17 cellular contexts compared by ENCODE assay signal in genomic region chr18:6374340-6374739, GRCh38. TPM values are rescaled to one million over a fixed set of nuclear protein-coding genes. Genes with fewer than 3 reads are reported as not detected.
"Had no signal": no experiment of that assay in that cellular context is flagged by ENCODE, and none has a peak within 500 bp of the region (broad histone marks: within the 10 kb centered on the region; RNA-seq: fewer than 3 reads in every experiment).

No MANE protein-coding gene starts in this region.

- DNase-seq: activated B cell treated with CpG ODN at 0.5 μM for 24 hours; activated CD4-positive, alpha-beta memory T cell treated with anti-CD3 and anti-CD28 coated beads, Interleukin-2, amount 10 ng/mL, durations not matched to agents 7 days and 5 days; activated CD4-positive, alpha-beta T cell treated with anti-CD3 and anti-CD28 coated beads for 48 hours; activated CD8-positive, alpha-beta memory T cell treated with anti-CD3 and anti-CD28 coated beads, Interleukin-2, amount 10 ng/mL, durations not matched to agents 7 days and 5 days; effector CD4-positive, alpha-beta T cell; gastrocnemius medialis; head of caudate nucleus; immature natural killer cell; kidney glomerular epithelial cell; lower lobe of right lung; natural killer cell; pancreas; stimulated activated CD4-positive, alpha-beta T cell treated with anti-CD3 and anti-CD28 coated beads, Interleukin-4, amount 100 ng/mL, for 1 hour; stomach; upper lobe of right lung had no signal

- H3K4me1 ChIP-seq: gastrocnemius medialis had no signal

- H3K27ac ChIP-seq: gastrocnemius medialis, lower lobe of right lung, pancreas, stomach, thoracic aorta, upper lobe of right lung had no signal

- H3K4me3 ChIP-seq: gastrocnemius medialis, lower lobe of right lung, pancreas, smooth muscle cell, thoracic aorta, upper lobe of right lung had no signal

- H3K9me3 ChIP-seq: gastrocnemius medialis, lower lobe of right lung, pancreas, thoracic aorta, upper lobe of right lung had no signal

- H3K36me3 ChIP-seq: gastrocnemius medialis, lower lobe of right lung, pancreas, stomach, thoracic aorta, upper lobe of right lung had no signal

- H3K4me2 ChIP-seq: smooth muscle cell had no signal

- H3K27me3 ChIP-seq: gastrocnemius medialis, pancreas, stomach, upper lobe of right lung had no signal

RNA-seq across cellular contexts. Expression of gene L3MBTL4, which starts 40.4 kb away (rescaled TPM):
- polyA plus RNA-seq: smooth muscle cell had no signal
